ENCODE assay signal across 10 cellular contexts in the genomic region with DNA sequence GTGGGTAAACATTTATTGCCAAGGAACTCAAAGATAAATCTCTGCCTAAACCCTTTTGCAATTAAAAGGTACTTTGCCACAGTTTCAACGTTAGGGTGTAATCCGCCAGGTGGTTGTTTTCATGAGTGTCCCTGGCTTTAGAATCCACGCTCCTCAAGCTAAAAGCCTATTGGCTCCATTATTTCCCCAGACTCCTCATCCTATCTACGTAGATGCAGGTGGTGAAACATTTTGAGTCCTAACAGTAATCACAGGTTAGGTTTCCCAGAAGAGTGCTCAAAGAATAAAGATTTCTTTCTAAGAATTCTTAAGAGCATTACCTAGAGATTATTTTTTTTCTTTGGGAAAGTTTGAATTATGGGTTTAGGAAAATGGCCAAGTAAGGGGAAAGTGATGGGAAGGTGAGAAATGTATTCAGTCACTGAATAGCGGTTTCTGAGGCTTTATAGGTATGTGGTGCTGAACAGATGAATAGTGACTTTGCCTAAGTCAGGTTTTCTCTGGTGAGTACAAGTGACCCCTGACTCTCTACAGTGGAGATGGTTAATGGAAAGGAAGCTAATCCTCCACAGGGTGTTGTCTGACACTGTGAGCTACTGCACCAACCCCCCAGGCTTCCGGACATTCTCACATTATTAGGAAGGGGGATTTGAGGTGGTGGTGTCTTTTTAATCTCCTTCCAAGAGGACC.
DNase-seq lines count a peak whose midpoint lies in the region; ATAC-seq, FAIRE-seq and TF ChIP-seq lines count a peak whose summit lies in the region.
"Had no signal": no experiment of that assay in that cellular context is flagged by ENCODE, and none has a peak within 500 bp of the region (broad histone marks: within the 10 kb centered on the region; RNA-seq: fewer than 3 reads in every experiment).

No MANE protein-coding gene starts in this region.

- no peaks in the 10 kb centered on the region for H3K9me2 ChIP-seq in SK-N-SH

- H4K20me1 ChIP-seq in SK-N-SH (ENCODE audit: insufficient read depth) (no peaks in the 10 kb centered on the region; the same call in 1 of the 2 replicates), keratinocyte (ENCODE audit: control insufficient read depth, extremely low read depth, insufficient read depth, low read length) (no peaks in the 10 kb centered on the region)

- no peak for TF ChIP-seq RAD21 in SK-N-SH (IDR thresholded peaks at IDR 0.05; ENCODE audit: low read length)

- dilution Hi-C loops in keratinocyte (cut with MboI; ENCODE audit: extremely low pct_ligation_motif_present, low sequenced_read_pairs), result no loop called here

- H3K9me1 ChIP-seq in keratinocyte (ENCODE audit: control insufficient read depth, extremely low read depth, insufficient read depth, low read length), result no peaks in the 10 kb centered on the region

- no peaks in the 10 kb centered on the region for H3K27me3 Mint-ChIP-seq in type B pancreatic cell

- POLR2A ChIA-PET in SK-N-SH (lab: Yijun Ruan, JAX), result no interaction called here

- H3K36me3 Mint-ChIP-seq in type B pancreatic cell, result peaks cover 14% of the 10 kb centered on the region
- H3K36me3 Mint-ChIP-seq: WTC11 had no signal

- no peaks in the 10 kb centered on the region for H3K9me3 ChIP-seq in SK-N-SH
- no peaks in the 10 kb centered on the region for H3K9me3 ChIP-seq in keratinocyte (ENCODE audit: control insufficient read depth, low read depth, low read length)
- H3K9me3 ChIP-seq in spleen, result no peaks in the 10 kb centered on the region

- peak overlapping the region; percentile 64 to 97 for H3K27ac ChIP-seq in SK-N-SH (ENCODE audit: low read depth in 2 of 2, low read length in 1 of 2)
- H3K27ac ChIP-seq in keratinocyte (ENCODE audit: control insufficient read depth, insufficient read depth, low read length), result peak overlapping the region; percentile 55
- H3K27ac ChIP-seq in spleen, result peak overlapping the region in 7 of 8 donors; percentile 52 to 74 (median 68)

- no peaks in the 10 kb centered on the region for H3K27me3 ChIP-seq in SK-N-SH (ENCODE audit: insufficient read depth)
- no peaks in the 10 kb centered on the region for H3K27me3 ChIP-seq in keratinocyte (ENCODE audit: control insufficient read depth, extremely low read depth, insufficient read depth, low read length)
- H3K27me3 ChIP-seq in spleen (replicated peaks in 1 of 7), result peaks cover 0 to 10% (median 0%) of the 10 kb centered on the region in 7 donors

- ATAC-seq in HG03135 (IDR thresholded peaks at IDR 0.05; ENCODE audit: unreplicated experiment), result no peak

- TF ChIP-seq POLR2A in spleen (IDR thresholded peaks at IDR 0.05), result no peak

- peak overlapping the region; percentile 83 for H3K4me2 ChIP-seq in SK-N-SH
- peak overlapping the region; percentile 75 for H3K4me2 ChIP-seq in keratinocyte (ENCODE audit: control insufficient read depth, extremely low read depth, insufficient read depth, low read depth, low read length)

- peaks cover 9 to 55% of the 10 kb centered on the region in 2 experiments for H3K36me3 ChIP-seq in SK-N-SH (replicated peaks in 1 of 2; ENCODE audit: control insufficient read depth in 1 of 2, insufficient read depth in 2 of 2, low read length in 1 of 2)
- peaks cover 3 to 8% of the 10 kb centered on the region in 2 experiments for H3K36me3 ChIP-seq in keratinocyte (ENCODE audit: control insufficient read depth in 2 of 2, extremely low read depth in 1 of 2, insufficient read depth in 2 of 2, low read length in 2 of 2)
- peaks cover 0 to 24% (median 2%) of the 10 kb centered on the region in 6 donors for H3K36me3 ChIP-seq in spleen

- intact Hi-C loops in spleen (cut with DNase I; ENCODE audit: low total_unique reads), result no loop called here

- CTCF ChIA-PET in SK-N-SH (lab: Yijun Ruan, JAX), result interaction anchor here (1.7 kb wide), 1 partner anchor 81 kb away, joined by 10 read pairs; no protein-coding TSS in a partner anchor

- no peak overlapping the region for H2AFZ ChIP-seq in SK-N-SH (ENCODE audit: low read depth)
- H2AFZ ChIP-seq in keratinocyte (ENCODE audit: control insufficient read depth, low read length), result no peak overlapping the region

- no peak overlapping the region for H3K4me3 Mint-ChIP-seq in type B pancreatic cell
- H3K4me3 Mint-ChIP-seq: WTC11 had no signal

- no peak for TF ChIP-seq CTCF in SK-N-SH (IDR thresholded peaks at IDR 0.05)
- no peak for TF ChIP-seq CTCF in keratinocyte (optimal IDR thresholded peaks at IDR 0.05 in 1 of 3, IDR thresholded peaks at IDR 0.05 in 1 of 3, conservative IDR thresholded peaks at IDR 0.05 in 1 of 3; ENCODE audit: extremely low read depth in 1 of 3, insufficient read depth in 2 of 3, low read length in 3 of 3)
- no peak for TF ChIP-seq CTCF in spleen (IDR thresholded peaks at IDR 0.05 in 8 of 11, conservative IDR thresholded peaks at IDR 0.05 in 3 of 11)
- no peak for TF ChIP-seq CTCF in type B pancreatic cell (conservative IDR thresholded peaks at IDR 0.05)

- H3K27ac Mint-ChIP-seq in type B pancreatic cell, result no peak overlapping the region
- H3K27ac Mint-ChIP-seq: WTC11 had no signal

- WGBS in SK-N-SH (ENCODE audit: low lambda C conversion rate), result 79% methylated on average over 6 of the region's 6 CpGs
- WGBS in spleen, 5 donors, result 78 to 88% (median 87%) methylated on average over 6 of the region's 6 CpGs

- DNase-seq in ELR (ENCODE audit: low read depth) (peak; percentile 40), SK-N-SH (no peak), keratinocyte (ENCODE audit: low read depth, low spot score) (no peak), spleen (no peak), type B pancreatic cell (ENCODE audit: extremely low spot score, unreplicated experiment) (no peak), Kasumi-1 (lab: John Stamatoyannopoulos, UW) (no peak)
- DNase-seq: foreskin melanocyte had no signal

- H3F3A ChIP-seq in SK-N-SH (replicated peaks; ENCODE audit: insufficient read depth), result peaks cover 73% of the 10 kb centered on the region

- no peaks in the 10 kb centered on the region for H3K9me3 Mint-ChIP-seq in type B pancreatic cell
- H3K9me3 Mint-ChIP-seq: WTC11 had no signal

- H3K4me1 ChIP-seq in SK-N-SH (ENCODE audit: control insufficient read depth in 1 of 2, insufficient read depth in 2 of 2, low read depth in 1 of 2, low read length in 1 of 2), result peaks cover 44 to 66% of the 10 kb centered on the region in 2 experiments
- peaks cover 40% of the 10 kb centered on the region for H3K4me1 ChIP-seq in keratinocyte (ENCODE audit: control insufficient read depth, extremely low read depth, insufficient read depth, low read length)
- H3K4me1 ChIP-seq in spleen, result peaks cover 7 to 46% (median 25%) of the 10 kb centered on the region in 6 donors

- H3K9ac ChIP-seq in SK-N-SH (peak overlapping the region; percentile 80), keratinocyte (ENCODE audit: control insufficient read depth, extremely low read depth, insufficient read depth, low read length) (peak overlapping the region; percentile 63)

- no peak overlapping the region for H3K4me3 ChIP-seq in SK-N-SH (ENCODE audit: low read depth in 2 of 2, low read length in 1 of 2)
- no peak overlapping the region for H3K4me3 ChIP-seq in keratinocyte (ENCODE audit: control insufficient read depth in 2 of 3, extremely low read depth in 1 of 3, insufficient read depth in 2 of 3, low read depth in 1 of 3, low read length in 3 of 3)
- no peak overlapping the region for H3K4me3 ChIP-seq in spleen

- peak; percentile 70 for FAIRE-seq in keratinocyte (lab: Jason Lieb, UNC)
- FAIRE-seq: D721Med had no signal

- H3K4me1 Mint-ChIP-seq in type B pancreatic cell (ENCODE audit: unreplicated experiment), result peaks cover 32% of the 10 kb centered on the region

- peaks cover 90% of the 10 kb centered on the region for H3K79me2 ChIP-seq in SK-N-SH (ENCODE audit: insufficient read depth)
- peaks cover 38% of the 10 kb centered on the region for H3K79me2 ChIP-seq in keratinocyte (ENCODE audit: control insufficient read depth, insufficient read depth, low read length)

- TF ChIP-seq EP300 in SK-N-SH (IDR thresholded peaks at IDR 0.05; ENCODE audit: borderline replicate concordance in 1 of 2, low read depth in 1 of 2, low read length in 1 of 2), result no peak

TF ChIP-seq in SK-N-SH, 30 proteins besides CTCF, POLR2A, EP300 and RAD21:
- TF ChIP-seq RXRA (IDR thresholded peaks at IDR 0.05; ENCODE audit: borderline replicate concordance, low read depth) (0 out of 2 replicates have a peak, but pooled peaks have one; percentile 7), MXI1 (IDR thresholded peaks at IDR 0.05; ENCODE audit: low read depth, low read length) (no peak)
- TF ChIP-seq, protein P1, sequence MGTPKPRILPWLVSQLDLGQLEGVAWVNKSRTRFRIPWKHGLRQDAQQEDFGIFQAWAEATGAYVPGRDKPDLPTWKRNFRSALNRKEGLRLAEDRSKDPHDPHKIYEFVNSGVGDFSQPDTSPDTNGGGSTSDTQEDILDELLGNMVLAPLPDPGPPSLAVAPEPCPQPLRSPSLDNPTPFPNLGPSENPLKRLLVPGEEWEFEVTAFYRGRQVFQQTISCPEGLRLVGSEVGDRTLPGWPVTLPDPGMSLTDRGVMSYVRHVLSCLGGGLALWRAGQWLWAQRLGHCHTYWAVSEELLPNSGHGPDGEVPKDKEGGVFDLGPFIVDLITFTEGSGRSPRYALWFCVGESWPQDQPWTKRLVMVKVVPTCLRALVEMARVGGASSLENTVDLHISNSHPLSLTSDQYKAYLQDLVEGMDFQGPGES (IDR thresholded peaks at IDR 0.05; ENCODE audit: low read depth, low read length), result no peak
